ENCODE assay signal across 1 cellular context in the genomic region with DNA sequence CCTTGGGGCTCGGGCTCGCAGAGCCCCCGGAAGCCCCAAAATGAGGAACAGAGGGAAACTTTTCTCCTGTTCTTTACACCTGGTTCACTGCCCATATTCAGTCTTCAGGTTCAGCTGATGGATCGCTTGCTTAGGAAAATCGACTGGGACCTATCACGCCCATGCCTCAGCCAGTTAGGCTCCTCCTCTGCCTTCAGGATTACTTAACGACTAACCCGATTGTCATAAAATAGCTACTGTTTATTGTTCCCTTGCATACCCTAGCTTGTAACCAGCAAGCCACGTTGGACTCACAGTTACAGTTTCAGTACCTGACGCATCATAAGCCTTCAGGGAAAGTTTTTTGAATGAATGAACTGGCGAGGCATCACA.
A peak's percentile ranks its signal among the peaks of the same experiment; 100 is the strongest.
TF ChIP-seq lines count a peak whose summit lies in the region.

No MANE protein-coding gene starts in this region.

TF ChIP-seq in GM12878, 131 proteins besides CTCF, POLR2A, EP300 and RAD21:
- TF ChIP-seq, protein P1, sequence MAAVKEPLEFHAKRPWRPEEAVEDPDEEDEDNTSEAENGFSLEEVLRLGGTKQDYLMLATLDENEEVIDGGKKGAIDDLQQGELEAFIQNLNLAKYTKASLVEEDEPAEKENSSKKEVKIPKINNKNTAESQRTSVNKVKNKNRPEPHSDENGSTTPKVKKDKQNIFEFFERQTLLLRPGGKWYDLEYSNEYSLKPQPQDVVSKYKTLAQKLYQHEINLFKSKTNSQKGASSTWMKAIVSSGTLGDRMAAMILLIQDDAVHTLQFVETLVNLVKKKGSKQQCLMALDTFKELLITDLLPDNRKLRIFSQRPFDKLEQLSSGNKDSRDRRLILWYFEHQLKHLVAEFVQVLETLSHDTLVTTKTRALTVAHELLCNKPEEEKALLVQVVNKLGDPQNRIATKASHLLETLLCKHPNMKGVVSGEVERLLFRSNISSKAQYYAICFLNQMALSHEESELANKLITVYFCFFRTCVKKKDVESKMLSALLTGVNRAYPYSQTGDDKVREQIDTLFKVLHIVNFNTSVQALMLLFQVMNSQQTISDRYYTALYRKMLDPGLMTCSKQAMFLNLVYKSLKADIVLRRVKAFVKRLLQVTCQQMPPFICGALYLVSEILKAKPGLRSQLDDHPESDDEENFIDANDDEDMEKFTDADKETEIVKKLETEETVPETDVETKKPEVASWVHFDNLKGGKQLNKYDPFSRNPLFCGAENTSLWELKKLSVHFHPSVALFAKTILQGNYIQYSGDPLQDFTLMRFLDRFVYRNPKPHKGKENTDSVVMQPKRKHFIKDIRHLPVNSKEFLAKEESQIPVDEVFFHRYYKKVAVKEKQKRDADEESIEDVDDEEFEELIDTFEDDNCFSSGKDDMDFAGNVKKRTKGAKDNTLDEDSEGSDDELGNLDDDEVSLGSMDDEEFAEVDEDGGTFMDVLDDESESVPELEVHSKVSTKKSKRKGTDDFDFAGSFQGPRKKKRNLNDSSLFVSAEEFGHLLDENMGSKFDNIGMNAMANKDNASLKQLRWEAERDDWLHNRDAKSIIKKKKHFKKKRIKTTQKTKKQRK (IDR thresholded peaks at IDR 0.05; ENCODE audit: low read depth, low read length) = no peak
- TF ChIP-seq SPI1 (IDR thresholded peaks at IDR 0.05; ENCODE audit: borderline replicate concordance, insufficient read depth, low read depth, low read length) = peak; percentile 39; the same call in 1 of the 2 replicates
- TF ChIP-seq TAF1 (IDR thresholded peaks at IDR 0.05; ENCODE audit: borderline replicate concordance, low read depth, low read length) = 0 out of 2 replicates have a peak, but pooled peaks have one; percentile 34
- 0 out of 2 replicates have a peak, but pooled peaks have one; percentile 41 for TF ChIP-seq MXI1 (IDR thresholded peaks at IDR 0.05; ENCODE audit: low read depth, low read length)
- TF ChIP-seq ZNF217 (IDR thresholded peaks at IDR 0.05) = no peak
